ENCODE assay signal across 26 cellular contexts in the genomic region with DNA sequence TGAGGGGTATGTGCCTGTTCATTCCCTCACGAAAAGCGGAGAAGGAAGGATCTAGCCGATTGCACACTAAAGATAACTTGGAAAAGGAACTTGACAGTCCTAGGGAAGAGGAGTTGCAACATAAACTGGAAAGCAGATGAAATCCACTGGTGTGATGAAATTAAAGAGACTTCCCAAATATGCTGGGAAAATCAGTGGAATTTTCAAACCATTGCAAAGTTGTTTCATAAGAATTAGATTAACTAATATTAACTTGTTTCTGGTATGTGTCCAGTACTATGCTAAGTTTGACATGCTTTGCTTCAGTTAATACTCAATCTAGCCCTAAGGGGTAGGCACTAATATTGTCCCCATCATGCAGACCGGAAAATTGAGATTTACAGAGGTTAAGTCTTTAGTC.
DNase-seq lines count a peak whose midpoint lies in the region; ATAC-seq and TF ChIP-seq lines count a peak whose summit lies in the region.
"Had no signal": no experiment of that assay in that cellular context is flagged by ENCODE, and none has a peak within 500 bp of the region (broad histone marks: within the 10 kb centered on the region; RNA-seq: fewer than 3 reads in every experiment).

No MANE protein-coding gene starts in this region.

- H3K9me3 Mint-ChIP-seq in activated T-cell treated with anti-CD3 and anti-CD28 coated beads, Interleukin-2, amount 50 U/mL, for 24 hours = no peaks in the 10 kb centered on the region
- no peaks in the 10 kb centered on the region for H3K9me3 Mint-ChIP-seq in activated T-cell treated with anti-CD3 and anti-CD28 coated beads, Interleukin-2, amount 50 U/mL, for 4 hours
- H3K9me3 Mint-ChIP-seq: nephron had no signal

- H3K9me3 ChIP-seq in mammary epithelial cell (replicated peaks; ENCODE audit: insufficient read depth, low read length) = peaks cover 5% of the 10 kb centered on the region
- H3K9me3 ChIP-seq: psoas muscle, transverse colon had no signal

- H4K20me1 ChIP-seq in mammary epithelial cell (ENCODE audit: insufficient read depth, low read length) = no peaks in the 10 kb centered on the region

- H3K4me3 Mint-ChIP-seq in activated T-cell treated with anti-CD3 and anti-CD28 coated beads, Interleukin-2, amount 50 U/mL, for 24 hours = no peak overlapping the region
- no peak overlapping the region for H3K4me3 Mint-ChIP-seq in activated T-cell treated with anti-CD3 and anti-CD28 coated beads, Interleukin-2, amount 50 U/mL, for 4 hours
- H3K4me3 Mint-ChIP-seq: CD14-positive monocyte; nephron; stimulated activated memory B cell treated with anti-CD40 and anti-IgM and Interleukin-4, amounts not matched to agents 10 μg/mL and 1 μg/mL and 100 μg/mL, for 72 hours had no signal

- in situ Hi-C loops in mammary epithelial cell (cut with MboI; ENCODE audit: low sequenced_read_pairs in 2 of 2) = no loop called here

- peak overlapping the region; percentile 13 for H3K27ac Mint-ChIP-seq in activated T-cell treated with anti-CD3 and anti-CD28 coated beads, Interleukin-2, amount 50 U/mL, for 24 hours
- H3K27ac Mint-ChIP-seq: nephron; stimulated activated memory B cell treated with anti-CD40 and anti-IgM and Interleukin-4, amounts not matched to agents 10 μg/mL and 1 μg/mL and 100 μg/mL, for 72 hours had no signal

- H3K4me1 ChIP-seq in mammary epithelial cell (ENCODE audit: insufficient read depth, low read length) (peaks cover 23% of the 10 kb centered on the region), foreskin keratinocyte (peaks cover 16% of the 10 kb centered on the region)
- H3K4me1 ChIP-seq: psoas muscle, transverse colon had no signal

- TF ChIP-seq CTCF in mammary epithelial cell (conservative IDR thresholded peaks at IDR 0.05 in 1 of 2, IDR thresholded peaks at IDR 0.05 in 1 of 2; ENCODE audit: extremely low read depth in 1 of 2, insufficient read depth in 1 of 2, low read depth in 1 of 2, low read length in 2 of 2) (no peak), foreskin keratinocyte (conservative IDR thresholded peaks at IDR 0.05) (no peak)

- peaks cover 24% of the 10 kb centered on the region for H3K4me1 Mint-ChIP-seq in activated T-cell treated with anti-CD3 and anti-CD28 coated beads, Interleukin-2, amount 50 U/mL, for 24 hours (ENCODE audit: low read depth)
- peaks cover 3% of the 10 kb centered on the region for H3K4me1 Mint-ChIP-seq in activated T-cell treated with anti-CD3 and anti-CD28 coated beads, Interleukin-2, amount 50 U/mL, for 4 hours (ENCODE audit: low read depth)
- H3K4me1 Mint-ChIP-seq: CD14-positive monocyte; nephron; stimulated activated memory B cell treated with anti-CD40 and anti-IgM and Interleukin-4, amounts not matched to agents 10 μg/mL and 1 μg/mL and 100 μg/mL, for 72 hours had no signal

- intact Hi-C loops in mammary epithelial cell (cut with micrococcal nuclease) = loop anchor here (5.0 kb wide), 1 partner anchor 44 kb away; no protein-coding TSS in a partner anchor
- intact Hi-C loops in sciatic nerve (cut with DNase I) = no loop called here

- H3K27ac ChIP-seq in mammary epithelial cell (ENCODE audit: insufficient read depth, low read depth, low read length) (peak overlapping the region; percentile 52), foreskin keratinocyte (peak overlapping the region; percentile 82)
- H3K27ac ChIP-seq: 22Rv1, hepatocyte, HL-60, psoas muscle, transverse colon had no signal

- 67% methylated on average over 4 of the region's 4 CpGs for WGBS in mammary epithelial cell (ENCODE audit: low coverage, missing lambda C conversion rate)

- peak overlapping the region; percentile 28 for H3K4me2 ChIP-seq in mammary epithelial cell (ENCODE audit: insufficient read depth, low read depth, low read length)
- H3K4me2 ChIP-seq: hepatocyte had no signal

- DNase-seq in activated T-cell treated with anti-CD3 and anti-CD28 coated beads, Interleukin-2, amount 50 U/mL, for 24 hours = no peak
- DNase-seq in activated T-cell treated with anti-CD3 and anti-CD28 coated beads, Interleukin-2, amount 50 U/mL, for 4 hours = no peak
- DNase-seq in mammary epithelial cell (no peak), foreskin keratinocyte (no peak), sciatic nerve (ENCODE audit: low spot score) (no peak), NCI-H2081 (lab: John Stamatoyannopoulos, UW) (no peak), NCI-H1930 (lab: John Stamatoyannopoulos, UW) (no peak)
- DNase-seq: activated CD4-positive, alpha-beta T cell treated with anti-CD3 and anti-CD28 coated beads for 48 hours; activated CD8-positive, alpha-beta memory T cell treated with anti-CD3 and anti-CD28 coated beads, Interleukin-2, amount 50 U/mL, for 4 hours; activated naive CD4-positive, alpha-beta T cell; H7; kidney; NCI-H187 treated with DMSO at 0.1 percent for 48 hours; NK-92 treated with Interleukin-12 subunit alpha and Interleukin-12 subunit beta, amount 100 ng/mL, for 24 hours; psoas muscle; RPMI8226; stimulated activated CD4-positive, alpha-beta T cell treated with anti-CD3 and anti-CD28 coated beads, Interleukin-15, amount 100 ng/mL, for 24 hours; transverse colon had no signal

- H3K36me3 Mint-ChIP-seq in activated T-cell treated with anti-CD3 and anti-CD28 coated beads, Interleukin-2, amount 50 U/mL, for 24 hours (ENCODE audit: low read depth) = no peaks in the 10 kb centered on the region
- H3K36me3 Mint-ChIP-seq in activated T-cell treated with anti-CD3 and anti-CD28 coated beads, Interleukin-2, amount 50 U/mL, for 4 hours (ENCODE audit: insufficient read depth) = no peaks in the 10 kb centered on the region
- H3K36me3 Mint-ChIP-seq: CD14-positive monocyte; stimulated activated memory B cell treated with anti-CD40 and anti-IgM and Interleukin-4, amounts not matched to agents 10 μg/mL and 1 μg/mL and 100 μg/mL, for 72 hours had no signal

- ATAC-seq in activated T-cell treated with anti-CD3 and anti-CD28 coated beads, Interleukin-2, amount 50 U/mL, for 4 hours = no peak
- ATAC-seq in foreskin keratinocyte (no peak), sciatic nerve (peak; percentile 61), GM19328 (IDR thresholded peaks at IDR 0.05; ENCODE audit: unreplicated experiment) (no peak)
- ATAC-seq: stimulated activated memory B cell treated with anti-CD40 and anti-IgM and Interleukin-4, amounts not matched to agents 10 μg/mL and 1 μg/mL and 100 μg/mL, for 72 hours had no signal

- no TSS peak for BruUV-seq in mammary epithelial cell (replicated peaks; lab: Mats Ljungman, UMichigan)

- H3K27me3 ChIP-seq in mammary epithelial cell (ENCODE audit: insufficient read depth, low read length) (no peaks in the 10 kb centered on the region), foreskin keratinocyte (no peaks in the 10 kb centered on the region)
- H3K27me3 ChIP-seq: hepatocyte, transverse colon had no signal

- H3K27me3 Mint-ChIP-seq in activated T-cell treated with anti-CD3 and anti-CD28 coated beads, Interleukin-2, amount 50 U/mL, for 24 hours = peaks cover 3% of the 10 kb centered on the region
- no peaks in the 10 kb centered on the region for H3K27me3 Mint-ChIP-seq in activated T-cell treated with anti-CD3 and anti-CD28 coated beads, Interleukin-2, amount 50 U/mL, for 4 hours (ENCODE audit: low read depth)
- H3K27me3 Mint-ChIP-seq: stimulated activated memory B cell treated with anti-CD40 and anti-IgM and Interleukin-4, amounts not matched to agents 10 μg/mL and 1 μg/mL and 100 μg/mL, for 72 hours had no signal

- CTCF ChIA-PET in mammary epithelial cell (lab: Charles Lee; ENCODE audit: low non-redundant PET) = no interaction called here

- no peaks in the 10 kb centered on the region for H3K36me3 ChIP-seq in mammary epithelial cell (ENCODE audit: insufficient read depth, low read length)
- H3K36me3 ChIP-seq: transverse colon had no signal

- H3K9ac ChIP-seq in mammary epithelial cell (ENCODE audit: insufficient read depth, low read length) = no peak overlapping the region

- H3K4me3 ChIP-seq in mammary epithelial cell (replicated peaks in 1 of 3; ENCODE audit: insufficient read depth in 1 of 3, low read depth in 2 of 3, low read length in 3 of 3) = no peak overlapping the region
- H3K4me3 ChIP-seq: coronary artery, hepatocyte, psoas muscle, transverse colon had no signal

- peak overlapping the region; percentile 56 for H2AFZ ChIP-seq in mammary epithelial cell (ENCODE audit: low read depth, low read length)
- H2AFZ ChIP-seq: hepatocyte had no signal

- dilution Hi-C loops in mammary epithelial cell (cut with HindIII; ENCODE audit: low sequenced_read_pairs) = no loop called here

- H3K79me2 ChIP-seq in mammary epithelial cell (ENCODE audit: insufficient read depth, low read length) = no peaks in the 10 kb centered on the region
- H3K79me2 ChIP-seq: hepatocyte had no signal
